ENCODE assay signal across 20 cellular contexts in genomic region chr12:47891356-47891755, GRCh38. TPM values are rescaled to one million over a fixed set of nuclear protein-coding genes. Genes with fewer than 3 reads are reported as not detected.
DNase-seq lines count a peak whose midpoint lies in the region; ATAC-seq, FAIRE-seq and TF ChIP-seq lines count a peak whose summit lies in the region.
"Had no signal": no experiment of that assay in that cellular context is flagged by ENCODE, and none has a peak within 500 bp of the region (broad histone marks: within the 10 kb centered on the region; RNA-seq: fewer than 3 reads in every experiment).

No MANE protein-coding gene starts in this region.

- no peaks in the 10 kb centered on the region for H3K27me3 ChIP-seq in BLaER1
- no peaks in the 10 kb centered on the region for H3K27me3 ChIP-seq in lung (ENCODE audit: control insufficient read depth, insufficient read depth)
- H3K27me3 ChIP-seq: stomach had no signal

- 39 to 54% methylated on average over 3 of the region's 3 CpGs for WGBS in lung, 2 donors

- intact Hi-C loops in activated CD4-positive, alpha-beta T cell treated with anti-CD3 and anti-CD28 coated beads, Interleukin-2, amount 10 ng/mL, durations not matched to agents 24 days and 14 days (cut with micrococcal nuclease), result no loop called here
- intact Hi-C loops in activated CD4-positive, alpha-beta memory T cell treated with anti-CD3 and anti-CD28 coated beads for 36 hours (cut with micrococcal nuclease), result no loop called here

- H3K9me3 Mint-ChIP-seq in activated CD4-positive, alpha-beta T cell treated with anti-CD3 and anti-CD28 coated beads, Interleukin-2, amount 10 ng/mL, durations not matched to agents 24 days and 14 days, result peaks cover 2% of the 10 kb centered on the region
- H3K9me3 Mint-ChIP-seq in activated CD4-positive, alpha-beta memory T cell treated with anti-CD3 and anti-CD28 coated beads for 36 hours, result no peaks in the 10 kb centered on the region
- H3K9me3 Mint-ChIP-seq: CD8-positive, alpha-beta T cell; neural crest cell had no signal

- POLR2A ChIA-PET in activated CD4-positive, alpha-beta memory T cell treated with anti-CD3 and anti-CD28 coated beads for 36 hours (lab: Charles Lee), result interaction anchor here (0.6 to 4.9 kb wide), 5 partner anchors 12 to 84 kb away, joined by 3 to 29 read pairs (median 3); partner anchors contain the start of gene VDR

- H3K9me3 ChIP-seq in BLaER1 (no peaks in the 10 kb centered on the region), lung (ENCODE audit: control insufficient read depth in 2 of 2, insufficient read depth in 1 of 2, low read length in 1 of 2) (no peaks in the 10 kb centered on the region)
- H3K9me3 ChIP-seq: stomach had no signal

- ATAC-seq in lung (ENCODE audit: insufficient read depth, low FRiP score), result peak; percentile 14
- no peak for ATAC-seq in GM18861 (IDR thresholded peaks at IDR 0.05; ENCODE audit: unreplicated experiment)
- ATAC-seq: CD8-positive, alpha-beta T cell had no signal

- H3K36me3 ChIP-seq in BLaER1 (no peaks in the 10 kb centered on the region), lung (ENCODE audit: control insufficient read depth in 2 of 2, insufficient read depth in 2 of 2, low read length in 2 of 2) (no peaks in the 10 kb centered on the region)
- H3K36me3 ChIP-seq: stomach had no signal

- H3K36me3 Mint-ChIP-seq in activated CD4-positive, alpha-beta T cell treated with anti-CD3 and anti-CD28 coated beads, Interleukin-2, amount 10 ng/mL, durations not matched to agents 24 days and 14 days (ENCODE audit: low read depth), result peaks cover 81% of the 10 kb centered on the region
- H3K36me3 Mint-ChIP-seq in activated CD4-positive, alpha-beta memory T cell treated with anti-CD3 and anti-CD28 coated beads for 36 hours, result peaks cover 77% of the 10 kb centered on the region
- H3K36me3 Mint-ChIP-seq: CD8-positive, alpha-beta T cell had no signal

- peaks cover 66% of the 10 kb centered on the region for H3K4me1 ChIP-seq in BLaER1
- peaks cover 0 to 10% of the 10 kb centered on the region in 2 donors for H3K4me1 ChIP-seq in lung (ENCODE audit: control insufficient read depth in 2 of 2, insufficient read depth in 2 of 2, low read length in 2 of 2)

- DNase-seq in activated CD4-positive, alpha-beta T cell treated with anti-CD3 and anti-CD28 coated beads, Interleukin-2, amount 10 ng/mL, durations not matched to agents 24 days and 14 days, result peak; percentile 78
- no peak for DNase-seq in activated CD4-positive, alpha-beta T cell treated with anti-CD3 and anti-CD28 coated beads, Interleukin-2, amount 50 U/mL, for 1 hour
- DNase-seq in activated CD4-positive, alpha-beta memory T cell treated with anti-CD3 and anti-CD28 coated beads for 36 hours, result peak; percentile 49
- no peak for DNase-seq in lung (ENCODE audit: low spot score)
- no peak for DNase-seq in T1000 (lab: John Stamatoyannopoulos, UW)
- no peak for DNase-seq in GM12891 (ENCODE audit: insufficient read length, low spot score)
- DNase-seq: CD8-positive, alpha-beta T cell; DMS79; dorsolateral prefrontal cortex; H7; stomach had no signal

- no peak for TF ChIP-seq POLR2A in GM12891 (IDR thresholded peaks at IDR 0.05; ENCODE audit: low read depth, low read length)

- FAIRE-seq in GM12891 (lab: Jason Lieb, UNC), result no peak
- FAIRE-seq: A204.1, bronchial epithelial cell, GM19239, urothelium cell line had no signal

- peaks cover 92% of the 10 kb centered on the region for H3K4me1 Mint-ChIP-seq in activated CD4-positive, alpha-beta T cell treated with anti-CD3 and anti-CD28 coated beads, Interleukin-2, amount 10 ng/mL, durations not matched to agents 24 days and 14 days
- H3K4me1 Mint-ChIP-seq in activated CD4-positive, alpha-beta memory T cell treated with anti-CD3 and anti-CD28 coated beads for 36 hours (ENCODE audit: low read depth), result peaks cover 75% of the 10 kb centered on the region
- H3K4me1 Mint-ChIP-seq: neural crest cell had no signal

- TF ChIP-seq CTCF in lung (IDR thresholded peaks at IDR 0.05; ENCODE audit: control extremely low read depth, extremely low read depth), result no peak

- H3K4me3 Mint-ChIP-seq in activated CD4-positive, alpha-beta T cell treated with anti-CD3 and anti-CD28 coated beads, Interleukin-2, amount 10 ng/mL, durations not matched to agents 24 days and 14 days, result peak overlapping the region; percentile 77
- H3K4me3 Mint-ChIP-seq in activated CD4-positive, alpha-beta memory T cell treated with anti-CD3 and anti-CD28 coated beads for 36 hours, result no peak overlapping the region
- H3K4me3 Mint-ChIP-seq: CD8-positive, alpha-beta T cell; neural crest cell had no signal

- H3K4me3 ChIP-seq in BLaER1 (no peak overlapping the region), lung (no peak overlapping the region)
- H3K4me3 ChIP-seq: dorsolateral prefrontal cortex, stomach had no signal

- H4K20me1 ChIP-seq in BLaER1, result no peaks in the 10 kb centered on the region

- peak overlapping the region; percentile 88 for H3K27ac Mint-ChIP-seq in activated CD4-positive, alpha-beta T cell treated with anti-CD3 and anti-CD28 coated beads, Interleukin-2, amount 10 ng/mL, durations not matched to agents 24 days and 14 days
- H3K27ac Mint-ChIP-seq in activated CD4-positive, alpha-beta memory T cell treated with anti-CD3 and anti-CD28 coated beads for 36 hours, result peak overlapping the region; percentile 73
- H3K27ac Mint-ChIP-seq: CD8-positive, alpha-beta T cell had no signal

- H3K27me3 Mint-ChIP-seq in activated CD4-positive, alpha-beta T cell treated with anti-CD3 and anti-CD28 coated beads, Interleukin-2, amount 10 ng/mL, durations not matched to agents 24 days and 14 days, result no peaks in the 10 kb centered on the region
- H3K27me3 Mint-ChIP-seq in activated CD4-positive, alpha-beta memory T cell treated with anti-CD3 and anti-CD28 coated beads for 36 hours, result no peaks in the 10 kb centered on the region

- CTCF ChIA-PET in activated CD4-positive, alpha-beta memory T cell treated with anti-CD3 and anti-CD28 coated beads for 36 hours (lab: Charles Lee), result interaction anchor here (1.1 kb wide), 1 partner anchor 53 kb away, joined by 5 read pairs; no protein-coding TSS in a partner anchor

- peak overlapping the region; percentile 24; the same call in 1 of the 2 replicates for H3K4me2 ChIP-seq in BLaER1

- H3K27ac ChIP-seq in BLaER1 (peak overlapping the region; percentile 38; the same call in 1 of the 2 replicates), lung (ENCODE audit: low read depth in 1 of 2, low read length in 1 of 2) (no peak overlapping the region)
- H3K27ac ChIP-seq: dorsolateral prefrontal cortex, stomach, VCaP had no signal

- 0 out of 2 replicates have a peak overlapping the region, but pooled peaks have one; percentile 24 for H3K9ac ChIP-seq in BLaER1

TF ChIP-seq in GM12891, 5 proteins besides CTCF, POLR2A, EP300 and RAD21:
- TF ChIP-seq POLR2AphosphoS5 (IDR thresholded peaks at IDR 0.05; ENCODE audit: low read depth, low read length) (no peak), TAF1 (IDR thresholded peaks at IDR 0.05; ENCODE audit: low read depth, low read length) (no peak), SPI1 (IDR thresholded peaks at IDR 0.05; ENCODE audit: low read depth, low read length) (no peak), PAX5 (IDR thresholded peaks at IDR 0.05; ENCODE audit: insufficient read depth, low read length, severe bottlenecking) (no peak), POU2F2 (IDR thresholded peaks at IDR 0.05; ENCODE audit: low read depth, low read length) (no peak)

RNA-seq across cellular contexts. Expression of gene VDR, which starts 13.4 kb away (rescaled TPM):
- 267 and 277 TPM in 2 replicates for total RNA-seq in activated CD4-positive, alpha-beta T cell treated with anti-CD3 and anti-CD28 coated beads, Interleukin-2, amount 10 ng/mL, durations not matched to agents 24 days and 14 days
- 100 to 1,000 TPM; 156 TPM for total RNA-seq in activated CD4-positive, alpha-beta memory T cell treated with anti-CD3 and anti-CD28 coated beads for 36 hours
- 10 to 100 TPM in 1 of 2 donors, 1 to 10 TPM in 1; 4.4 to 27.4 TPM for total RNA-seq in lung
- 10 to 100 TPM in 1 of 2 donors, 1 to 10 TPM in 1; 9.1 to 19.5 TPM for polyA plus RNA-seq in lung
- 4.5 TPM for polyA plus RNA-seq in GM12891 (2012; ENCODE audit: low read depth, missing spikeins)
- total RNA-seq: lung microvascular endothelial cell, neural crest cell had no signal

Comparison
In these comparisons a context has a peak if more than half of its experiments do, and no peak if none do; other contexts are left out.
1. DNase-seq: peak in activated CD4-positive, alpha-beta T cell treated with anti-CD3 and anti-CD28 coated beads, Interleukin-2, amount 10 ng/mL, durations not matched to agents 24 days and 14 days (single experiment) and activated CD4-positive, alpha-beta memory T cell treated with anti-CD3 and anti-CD28 coated beads for 36 hours (single experiment); none in activated CD4-positive, alpha-beta T cell treated with anti-CD3 and anti-CD28 coated beads, Interleukin-2, amount 50 U/mL, for 1 hour (single experiment), lung (single experiment), T1000 (single experiment) and GM12891 (single experiment).